ENCODE assay signal across 24 cellular contexts in genomic region chr9:98271479-98271878, GRCh38. TPM values are rescaled to one million over a fixed set of nuclear protein-coding genes. Genes with fewer than 3 reads are reported as not detected.
A peak's percentile ranks its signal among the peaks of the same experiment; 100 is the strongest.
DNase-seq lines count a peak whose midpoint lies in the region; ATAC-seq, FAIRE-seq and TF ChIP-seq lines count a peak whose summit lies in the region.
"Had no signal": no experiment of that assay in that cellular context is flagged by ENCODE, and none has a peak within 500 bp of the region (broad histone marks: within the 10 kb centered on the region; RNA-seq: fewer than 3 reads in every experiment).

No MANE protein-coding gene starts in this region.

- in situ Hi-C loops in IMR-90 (cut with MboI; ENCODE audit: low sequenced_read_pairs) (no loop called here), K562 (cut with MboI) (loop anchor here (25.0 kb wide), 1 partner anchor 359 kb away; the partner anchor contains the start of gene TRMO)

- peaks cover 7% of the 10 kb centered on the region for H3K27me3 ChIP-seq in A673 (replicated peaks; ENCODE audit: insufficient read depth, low read depth, low read length, poor library complexity)
- H3K27me3 ChIP-seq in IMR-90 (ENCODE audit: control insufficient read depth, insufficient read depth, low read length): peaks cover 6% of the 10 kb centered on the region
- H3K27me3 ChIP-seq in K562 (ENCODE audit: control insufficient read depth in 2 of 2, insufficient read depth in 2 of 2, low read length in 2 of 2): no peaks in the 10 kb centered on the region
- no peaks in the 10 kb centered on the region for H3K27me3 ChIP-seq in mesendoderm (ENCODE audit: insufficient read depth, low read length, poor library complexity)
- H3K27me3 ChIP-seq in CD8-positive, alpha-beta T cell (ENCODE audit: insufficient read depth, low read length): peaks cover 2% of the 10 kb centered on the region

- FAIRE-seq in K562 (lab: Jason Lieb, UNC): peak; percentile 65
- FAIRE-seq: A204.1, D721Med, GM12878, HTR-8/SVneo had no signal

- H2AK9ac ChIP-seq in IMR-90 (replicated peaks; ENCODE audit: low read depth, low read length, poor library complexity): no peak overlapping the region

- no peaks in the 10 kb centered on the region for H3K79me2 ChIP-seq in K562 (ENCODE audit: control insufficient read depth, insufficient read depth, low read length)
- H3K79me2 ChIP-seq in mesendoderm (ENCODE audit: control insufficient read depth, insufficient read depth, low read length): no peaks in the 10 kb centered on the region

- TF ChIP-seq POLR2A in IMR-90 (IDR thresholded peaks at IDR 0.05; ENCODE audit: low read depth, low read length) (no peak), K562 (conservative IDR thresholded peaks at IDR 0.05) (no peak)

- no peaks in the 10 kb centered on the region for H3K9me3 ChIP-seq in A673 (ENCODE audit: low read depth, low read length, poor library complexity, severe bottlenecking)
- H3K9me3 ChIP-seq in IMR-90 (ENCODE audit: control insufficient read depth, insufficient read depth, low read length): no peaks in the 10 kb centered on the region
- no peaks in the 10 kb centered on the region for H3K9me3 ChIP-seq in K562 (replicated peaks; ENCODE audit: control insufficient read depth, insufficient read depth, low read depth, low read length)
- no peaks in the 10 kb centered on the region for H3K9me3 ChIP-seq in CD8-positive, alpha-beta T cell (ENCODE audit: low read length)
- H3K9me3 ChIP-seq: HAP-1 had no signal

- H3K9me3 Mint-ChIP-seq in CD8-positive, alpha-beta T cell: no peaks in the 10 kb centered on the region
- H3K9me3 Mint-ChIP-seq: IgD-negative memory B cell had no signal

- H3K18ac ChIP-seq in IMR-90 (ENCODE audit: low read depth, low read length): no peak overlapping the region
- peak overlapping the region; percentile 99 for H3K18ac ChIP-seq in mesendoderm (ENCODE audit: low read length)

- H2AFZ ChIP-seq in IMR-90 (replicated peaks; ENCODE audit: low read length, poor library complexity) (no peak overlapping the region), K562 (ENCODE audit: low read depth, low read length) (peak overlapping the region; percentile 87)
- H2AFZ ChIP-seq: PC-9 had no signal

- POLR2A ChIA-PET in A673 (lab: Charles Lee; ENCODE audit: low non-redundant PET) (no interaction called here), IMR-90 (lab: Charles Lee; ENCODE audit: unreplicated experiment) (no interaction called here), K562 (lab: Yijun Ruan, JAX) (interaction anchor here (0.6 to 1.2 kb wide), 6 partner anchors 8 to 333 kb away, joined by 3 to 5 read pairs (median 4); partner anchors contain the start of gene TBC1D2)
- POLR2A ChIA-PET in CD8-positive, alpha-beta T cell (lab: Charles Lee): interaction anchor here (0.5 kb wide), 1 partner anchor 12 kb away, joined by 3 read pairs; no protein-coding TSS in a partner anchor

- no peak for TF ChIP-seq EP300 in K562 (IDR thresholded peaks at IDR 0.05; ENCODE audit: low read length)

- no peaks in the 10 kb centered on the region for H4K20me1 ChIP-seq in IMR-90 (ENCODE audit: insufficient read depth, low read length)
- no peaks in the 10 kb centered on the region for H4K20me1 ChIP-seq in K562 (replicated peaks; ENCODE audit: control insufficient read depth, insufficient read depth, low read length)

- H3K23ac ChIP-seq in IMR-90 (ENCODE audit: low read depth, low read length) (no peak overlapping the region), mesendoderm (ENCODE audit: low read length) (no peak overlapping the region)

- H4K5ac ChIP-seq in IMR-90 (ENCODE audit: low read depth, low read length) (no peak overlapping the region), mesendoderm (ENCODE audit: low read length) (no peak overlapping the region)

- TF ChIP-seq RAD21 in IMR-90 (IDR thresholded peaks at IDR 0.05; ENCODE audit: low read length): no peak
- TF ChIP-seq RAD21 in K562 (CRISPR knock-in tag; conservative IDR thresholded peaks at IDR 0.05 in 1 of 2, IDR thresholded peaks at IDR 0.05 in 1 of 2): no peak

- TF ChIP-seq CTCF in A673 (conservative IDR thresholded peaks at IDR 0.05; ENCODE audit: low read depth, low read length) (no peak), IMR-90 (conservative IDR thresholded peaks at IDR 0.05; ENCODE audit: low read depth, low read length) (no peak), K562 (IDR thresholded peaks at IDR 0.05 in 2 of 3, conservative IDR thresholded peaks at IDR 0.05 in 1 of 3; ENCODE audit: insufficient read depth in 2 of 3, low read depth in 1 of 3, low read length in 3 of 3) (no peak)
- TF ChIP-seq CTCF in CD8-positive, alpha-beta T cell (IDR thresholded peaks at IDR 0.05): no peak

- no peaks in the 10 kb centered on the region; the same call in 1 of the 2 replicates for H3K9me1 ChIP-seq in IMR-90 (ENCODE audit: insufficient read depth, low read length)
- H3K9me1 ChIP-seq in K562 (ENCODE audit: control insufficient read depth, insufficient read depth, low read length): no peaks in the 10 kb centered on the region

- peaks cover 17% of the 10 kb centered on the region for H3K27me3 Mint-ChIP-seq in CD8-positive, alpha-beta T cell (ENCODE audit: low read depth)

- no peak overlapping the region; a peak in 1 of 4 replicates for H4K8ac ChIP-seq in IMR-90 (ENCODE audit: low read depth in 2 of 2, low read length in 2 of 2)
- no peak overlapping the region for H4K8ac ChIP-seq in mesendoderm (ENCODE audit: low read depth, low read length)

- H2BK5ac ChIP-seq in IMR-90 (ENCODE audit: low read depth, low read length, poor library complexity, severe bottlenecking) (peak overlapping the region; percentile 3), mesendoderm (ENCODE audit: low read length) (peak overlapping the region; percentile 9)

- H3K9ac ChIP-seq in IMR-90 (ENCODE audit: low read depth, low read length): no peak overlapping the region
- no peak overlapping the region for H3K9ac ChIP-seq in K562 (ENCODE audit: insufficient read depth in 1 of 2, low read depth in 2 of 2, low read length in 2 of 2)
- H3K9ac ChIP-seq in mesendoderm (ENCODE audit: low read length): peak overlapping the region; percentile 0

- no peak overlapping the region for H3K4me3 Mint-ChIP-seq in CD8-positive, alpha-beta T cell
- H3K4me3 Mint-ChIP-seq: B cell, CD14-positive monocyte, IgD-negative memory B cell had no signal

- H3K27ac ChIP-seq in A673 (ENCODE audit: low read depth, low read length, poor library complexity, severe bottlenecking): no peak overlapping the region
- H3K27ac ChIP-seq in IMR-90 (ENCODE audit: insufficient read depth, low read length): no peak overlapping the region
- no peak overlapping the region for H3K27ac ChIP-seq in K562 (ENCODE audit: extremely low read depth, low read depth, low read length)
- peak overlapping the region; percentile 0 for H3K27ac ChIP-seq in mesendoderm (ENCODE audit: low read depth, low read length)
- no peak overlapping the region for H3K27ac ChIP-seq in CD8-positive, alpha-beta T cell (ENCODE audit: low read depth, low read length)
- H3K27ac ChIP-seq: PC-9 had no signal

- no peaks in the 10 kb centered on the region for H3K4me1 ChIP-seq in A673 (ENCODE audit: insufficient read depth, low read length, poor library complexity, severe bottlenecking)
- peaks cover 4% of the 10 kb centered on the region for H3K4me1 ChIP-seq in IMR-90 (ENCODE audit: control insufficient read depth, insufficient read depth, low read length)
- peaks cover 0 to 10% of the 10 kb centered on the region in 2 experiments; a peak in 3 of 5 replicates for H3K4me1 ChIP-seq in K562 (replicated peaks in 1 of 2; ENCODE audit: control insufficient read depth in 2 of 2, insufficient read depth in 2 of 2, low read length in 2 of 2)
- peaks cover 16% of the 10 kb centered on the region for H3K4me1 ChIP-seq in mesendoderm (ENCODE audit: control insufficient read depth, low read depth, low read length)
- no peaks in the 10 kb centered on the region for H3K4me1 ChIP-seq in CD8-positive, alpha-beta T cell (ENCODE audit: insufficient read depth, low read length)
- H3K4me1 ChIP-seq: HAP-1 had no signal

- peak overlapping the region; percentile 56; the same call in 1 of the 2 replicates for H2BK120ac ChIP-seq in IMR-90 (ENCODE audit: low read depth, low read length)
- peak overlapping the region; percentile 7 for H2BK120ac ChIP-seq in mesendoderm (ENCODE audit: low read depth, low read length)

- H4K91ac ChIP-seq in IMR-90 (ENCODE audit: insufficient read depth, low read depth, low read length): no peak overlapping the region

- H3K36me3 ChIP-seq in A673 (ENCODE audit: insufficient read depth, low read length, poor library complexity, severe bottlenecking) (no peaks in the 10 kb centered on the region), IMR-90 (ENCODE audit: control insufficient read depth, insufficient read depth, low read length) (no peaks in the 10 kb centered on the region), K562 (ENCODE audit: control insufficient read depth, insufficient read depth, low read length) (no peaks in the 10 kb centered on the region), mesendoderm (ENCODE audit: control insufficient read depth, insufficient read depth, low read length) (no peaks in the 10 kb centered on the region)
- H3K36me3 ChIP-seq in CD8-positive, alpha-beta T cell (ENCODE audit: insufficient read depth, low read length): no peaks in the 10 kb centered on the region
- H3K36me3 ChIP-seq: HAP-1 had no signal

- no peaks in the 10 kb centered on the region for H3K36me3 Mint-ChIP-seq in CD8-positive, alpha-beta T cell
- H3K36me3 Mint-ChIP-seq: CD14-positive monocyte, IgD-negative memory B cell had no signal

- dilution Hi-C loops in IMR-90 (cut with HindIII; ENCODE audit: low sequenced_read_pairs, unreplicated experiment): no loop called here

- no peak overlapping the region for H3K27ac Mint-ChIP-seq in CD8-positive, alpha-beta T cell
- H3K27ac Mint-ChIP-seq: B cell, CD14-positive monocyte had no signal

- peak; percentile 31 for DNase-seq in A673 (ENCODE audit: low spot score)
- no peak for DNase-seq in IMR-90
- DNase-seq in K562 (ENCODE audit: extremely low read depth in 1 of 4, low spot score in 3 of 4): peak; percentile 59 to 73 (median 68)
- peak; percentile 92 for DNase-seq in mesendoderm
- DNase-seq in stimulated activated CD4-positive, alpha-beta T cell treated with anti-CD3 and anti-CD28 coated beads, Interleukin-2, amount 100 ng/mL, for 24 hours: no peak
- no peak for DNase-seq in DMS53 treated with DMSO at 0.1 percent for 48 hours (lab: John Stamatoyannopoulos, UW; ENCODE audit: unreplicated experiment)
- no peak for DNase-seq in CD8-positive, alpha-beta T cell
- DNase-seq: DMS79, Kasumi-1, NCI-H187, NCI-H2107, NCI-H526, PC-9, RPMI8226, SHP77 had no signal

- H3K4ac ChIP-seq in IMR-90 (ENCODE audit: low read depth, low read length): peak overlapping the region; percentile 36; the same call in 1 of the 2 replicates
- peak overlapping the region; percentile 41 for H3K4ac ChIP-seq in mesendoderm (ENCODE audit: low read depth, low read length)

- peak overlapping the region; percentile 25; the same call in 1 of the 3 replicates for H2BK15ac ChIP-seq in IMR-90 (ENCODE audit: low read depth, low read length)
- H2BK15ac ChIP-seq in mesendoderm (replicated peaks; ENCODE audit: low read depth): peak overlapping the region; percentile 60

- WGBS in IMR-90 (ENCODE audit: extremely low coverage in 2 of 2, insufficient read length in 1 of 2), 2 experiments: 20% methylated on average over 1 of the region's 3 CpGs; no CpG with 5 or more reads in 1 of the 2 experiments
- 15% methylated on average over 3 of the region's 3 CpGs for WGBS in K562 (ENCODE audit: insufficient coverage, low coverage, missing lambda C conversion rate)
- no CpG with 5 or more reads among the region's 3 CpGs for WGBS in mesendoderm (ENCODE audit: extremely low coverage, insufficient coverage, low lambda C conversion rate)

- peak overlapping the region; percentile 55; the same call in 1 of the 2 replicates for H2BK20ac ChIP-seq in IMR-90 (ENCODE audit: low read depth, low read length)

- BruUV-seq in A673 (replicated peaks; lab: Mats Ljungman, UMichigan) (no TSS peak), IMR-90 (replicated peaks; lab: Mats Ljungman, UMichigan) (no TSS peak), K562 (replicated peaks; lab: Mats Ljungman, UMichigan) (no TSS peak)

- no peaks in the 10 kb centered on the region for H3K79me1 ChIP-seq in IMR-90 (ENCODE audit: low read depth in 1 of 2, low read length in 2 of 2)
- H3K79me1 ChIP-seq in mesendoderm (ENCODE audit: low read length): no peaks in the 10 kb centered on the region

- 0 out of 2 replicates have a peak overlapping the region, but pooled peaks have one; percentile 62 for H3K14ac ChIP-seq in IMR-90 (replicated peaks; ENCODE audit: low read depth, low read length)

- H2AK5ac ChIP-seq in IMR-90 (ENCODE audit: low read depth, low read length): no peak overlapping the region
- no peak overlapping the region for H2AK5ac ChIP-seq in mesendoderm (ENCODE audit: low read length)

- intact Hi-C loops in A673 (cut with micrococcal nuclease; ENCODE audit: unreplicated experiment) (no loop called here), IMR-90 (cut with micrococcal nuclease) (no loop called here), K562 (cut with micrococcal nuclease) (no loop called here)
- intact Hi-C loops in CD8-positive, alpha-beta T cell (cut with DNase I, micrococcal nuclease): no loop called here

- CTCF ChIA-PET in A673 (lab: Charles Lee) (no interaction called here), IMR-90 (lab: Yijun Ruan, JAX) (interaction anchor here (1.0 to 1.3 kb wide), 2 partner anchors 10 to 503 kb away, joined by 3 to 6 read pairs; no protein-coding TSS in a partner anchor), K562 (lab: Yijun Ruan, JAX; ENCODE audit: low intra/inter-chr PET ratio) (no interaction called here)
- CTCF ChIA-PET in CD8-positive, alpha-beta T cell (lab: Charles Lee): interaction anchor here (0.6 kb wide), 1 partner anchor 219 kb away, joined by 3 read pairs; no protein-coding TSS in a partner anchor

- H3K4me2 ChIP-seq in IMR-90 (ENCODE audit: low read depth, low read length) (no peak overlapping the region), K562 (ENCODE audit: insufficient read depth, low read length) (no peak overlapping the region), mesendoderm (ENCODE audit: low read length) (no peak overlapping the region)
- H3K4me2 ChIP-seq: PC-9 had no signal

- H3K56ac ChIP-seq in IMR-90 (ENCODE audit: extremely low read depth, insufficient read depth, low read length) (no peak overlapping the region), mesendoderm (ENCODE audit: low read length) (peak overlapping the region; percentile 17)

- no peak for ATAC-seq in IMR-90 (ENCODE audit: low read depth)
- peak; percentile 94 for ATAC-seq in K562
- no peak for ATAC-seq in GM18873 (IDR thresholded peaks at IDR 0.05; ENCODE audit: low FRiP score, unreplicated experiment)
- ATAC-seq in CD8-positive, alpha-beta T cell: no peak
- ATAC-seq: GM12878 had no signal

- no peaks in the 10 kb centered on the region for H3K4me1 Mint-ChIP-seq in CD8-positive, alpha-beta T cell (ENCODE audit: low read depth)
- H3K4me1 Mint-ChIP-seq: B cell, CD14-positive monocyte, IgD-negative memory B cell had no signal

- no peak overlapping the region for H3K4me3 ChIP-seq in A673 (ENCODE audit: low read depth, low read length, poor library complexity, severe bottlenecking)
- H3K4me3 ChIP-seq in IMR-90 (ENCODE audit: insufficient read depth, low read depth, low read length): no peak overlapping the region
- H3K4me3 ChIP-seq in K562: no peak overlapping the region
- no peak overlapping the region for H3K4me3 ChIP-seq in mesendoderm (ENCODE audit: low read length)
- no peak overlapping the region for H3K4me3 ChIP-seq in CD8-positive, alpha-beta T cell (ENCODE audit: low read depth, low read length)
- H3K4me3 ChIP-seq: GM12878, HAP-1, PC-9 had no signal

RNA-seq across cellular contexts. Expression of gene TBC1D2, which starts 16.0 kb away (rescaled TPM):
- total RNA-seq in A673 (2021): 2.8 and 3.2 TPM in 2 replicates
- 35.6 and 36.9 TPM in 2 replicates for total RNA-seq in IMR-90 (2012; rRNA removed)
- 62.7 and 75.3 TPM in 2 replicates for polyA plus RNA-seq in IMR-90 (2012; rRNA removed)
- 64.9 and 68.1 TPM in 2 replicates for polyA plus RNA-seq in IMR-90 (2012; cell fraction: cytosol; rRNA removed)
- polyA plus RNA-seq in IMR-90 (2012; cell fraction: nucleus; rRNA removed; ENCODE audit: low replicate concordance): 82.5 and 192 TPM in 2 replicates
- total RNA-seq in K562 (2011; cell fraction: chromatin; rRNA removed; ENCODE audit: low replicate concordance): 7.6 and 15.3 TPM in 2 replicates
- 9.9 and 12.0 TPM in 2 replicates for total RNA-seq in K562 (2011; cell fraction: nucleolus; rRNA removed)
- total RNA-seq in K562 (2011; cell fraction: nucleoplasm; rRNA removed): 6.6 and 7.3 TPM in 2 replicates
- 5.3 and 6.1 TPM in 2 replicates for total RNA-seq in K562 (2014; rRNA removed)
- total RNA-seq in K562 (2014; rRNA removed; fragmentation: Illumina TruSeq; extraction: Trizol): 1.4 and 1.8 TPM in 2 replicates
- total RNA-seq in K562 (2015; rRNA removed; fragmentation: Illumina TruSeq; extraction: Trizol): 3.2 and 3.8 TPM in 2 replicates
- 6.1 and 7.0 TPM in 2 replicates for total RNA-seq in K562 (2021)
- polyA plus RNA-seq in K562 (2011; rRNA removed): 2.5 and 3.5 TPM in 2 replicates
- polyA plus RNA-seq in K562 (2011; cell fraction: cytosol; rRNA removed): 2.7 and 8.4 TPM in 2 replicates
- polyA plus RNA-seq in K562 (2011; cell fraction: nucleus; rRNA removed): 5.7 and 10.1 TPM in 2 replicates
- 4.8 and 7.1 TPM in 2 replicates for polyA plus RNA-seq in K562 (2012)
- 2.2 and 3.9 TPM in 2 replicates for polyA plus RNA-seq in K562 (2014; fragmentation: Illumina TruSeq; extraction: Trizol)
- under 1 TPM; 0.10 to 0.21 TPM for polyA plus RNA-seq in K562 (2014; fragmentation: Nextera tagmentation; extraction: Ambion mirVana)
- 5.2 and 5.4 TPM in 2 replicates for polyA plus RNA-seq in K562 (2014; rRNA removed)
- 2.8 and 4.0 TPM in 2 replicates for polyA minus RNA-seq in K562 (2011; rRNA and poly(A)+ RNA removed)
- polyA minus RNA-seq in K562 (2011; cell fraction: cytosol; rRNA and poly(A)+ RNA removed): 4.3 and 4.5 TPM in 2 replicates
- 4.8 and 5.6 TPM in 2 replicates for polyA minus RNA-seq in K562 (2011; cell fraction: nucleus; rRNA and poly(A)+ RNA removed)
- polyA plus RNA-seq in mesendoderm (2013, experiment 1 of 2): 16.0 TPM
- 16.2 TPM for polyA plus RNA-seq in mesendoderm (2013, experiment 2 of 2)
- total RNA-seq in CD8-positive, alpha-beta T cell: 1 to 10 TPM; 1.9 to 2.6 TPM

Comparison
In these comparisons a context has a peak if more than half of its experiments do, and no peak if none do; other contexts are left out.
1. DNase-seq: peak in A673 (single experiment), K562 (4 of 4) and mesendoderm (single experiment); none in IMR-90 (single experiment), stimulated activated CD4-positive, alpha-beta T cell treated with anti-CD3 and anti-CD28 coated beads, Interleukin-2, amount 100 ng/mL, for 24 hours (0 of 2), DMS53 treated with DMSO at 0.1 percent for 48 hours (single experiment) and CD8-positive, alpha-beta T cell (0 of 7).
2. CTCF ChIA-PET loops: an anchor here in IMR-90 (1.0 to 1.3 kb wide) and CD8-positive, alpha-beta T cell (0.6 kb wide); none called in A673 and K562.
3. POLR2A ChIA-PET loops: an anchor here in K562 (0.6 to 1.2 kb wide) and CD8-positive, alpha-beta T cell (0.5 kb wide); none called in A673 and IMR-90.